ENCODE assay signal across 8 cellular contexts in genomic region chr14:20609215-20610001, GRCh38. TPM values are rescaled to one million over a fixed set of nuclear protein-coding genes. Genes with fewer than 3 reads are reported as not detected.
A peak's percentile ranks its signal among the peaks of the same experiment; 100 is the strongest.
DNase-seq lines count a peak whose midpoint lies in the region; ATAC-seq and TF ChIP-seq lines count a peak whose summit lies in the region.

No MANE protein-coding gene starts in this region.

- no peaks in the 10 kb centered on the region for H3K36me3 ChIP-seq in ectodermal cell (ENCODE audit: control insufficient read depth, insufficient read depth, low read length)

- WGBS in ectodermal cell, 2 experiments: 1% methylated on average over 40 to 44 of the region's 44 CpGs
- WGBS in lower leg skin, 2 donors: 1% methylated on average over 44 of the region's 44 CpGs

- TF ChIP-seq POLR2A in lower leg skin (IDR thresholded peaks at IDR 0.05): no peak

- peak; percentile 74 for DNase-seq in DMS79 (lab: John Stamatoyannopoulos, UW)
- peak; percentile 39 for DNase-seq in NCI-H510A (lab: John Stamatoyannopoulos, UW)
- DNase-seq in activated CD4-positive, alpha-beta T cell treated with anti-CD3 and anti-CD28 coated beads for 4 hours: peak; percentile 56 to 61
- DNase-seq in lower leg skin (ENCODE audit: low spot score in 2 of 2): peak; percentile 83 to 91
- peak; percentile 73 for DNase-seq in stimulated activated CD4-positive, alpha-beta T cell treated with anti-CD3 and anti-CD28 coated beads, Interleukin-4, amount 100 ng/mL, for 24 hours

- H3K9me3 ChIP-seq in ectodermal cell (ENCODE audit: control insufficient read depth, low read length): no peaks in the 10 kb centered on the region

- no peaks in the 10 kb centered on the region for H3K27me3 ChIP-seq in ectodermal cell (ENCODE audit: control insufficient read depth, insufficient read depth, low read length, poor library complexity, severe bottlenecking)

- no peak overlapping the region for H3K27ac ChIP-seq in ectodermal cell (ENCODE audit: insufficient read depth, low read depth, low read length, poor library complexity, severe bottlenecking)

- peak overlapping the region; percentile 86 for H3K4me3 ChIP-seq in ectodermal cell (ENCODE audit: insufficient read depth, low read depth, low read length)
- H3K4me3 ChIP-seq in lower leg skin (ENCODE audit: low read depth, poor library complexity, severe bottlenecking): peak overlapping the region; percentile 70

- ATAC-seq in HG03439 (IDR thresholded peaks at IDR 0.05; ENCODE audit: unreplicated experiment) (peak; percentile 28), GM18520 (IDR thresholded peaks at IDR 0.05; ENCODE audit: unreplicated experiment) (no peak)

- intact Hi-C loops in lower leg skin (cut with DNase I; ENCODE audit: low total_unique reads): loop anchor here (5.0 kb wide), 2 partner anchors 78 to 277 kb away; partner anchors contain the start of genes ANG and CCNB1IP1

- no peaks in the 10 kb centered on the region for H3K4me1 ChIP-seq in ectodermal cell (ENCODE audit: control insufficient read depth, insufficient read depth, low read length)

- peak in 2 of 3 donors; percentile 15 to 81 for TF ChIP-seq CTCF in lower leg skin (IDR thresholded peaks at IDR 0.05)

RNA-seq across cellular contexts. Expression of gene RNASE12, which starts 18.2 kb away (rescaled TPM):
- polyA plus RNA-seq in ectodermal cell (2013, experiment 1 of 4): not detected
- not detected for polyA plus RNA-seq in ectodermal cell (2013, experiment 2 of 4)
- not detected for polyA plus RNA-seq in ectodermal cell (2013, experiment 3 of 4)
- polyA plus RNA-seq in ectodermal cell (2013, experiment 4 of 4): not detected
- total RNA-seq in lower leg skin: not detected

RNA-seq across cellular contexts. Expression of gene RNASE11, which starts 21.6 kb away (rescaled TPM):
- polyA plus RNA-seq in ectodermal cell (2013, experiment 1 of 4): not detected
- polyA plus RNA-seq in ectodermal cell (2013, experiment 2 of 4): not detected
- not detected for polyA plus RNA-seq in ectodermal cell (2013, experiment 3 of 4)
- not detected for polyA plus RNA-seq in ectodermal cell (2013, experiment 4 of 4)
- not detected for total RNA-seq in lower leg skin

RNA-seq across cellular contexts. Expression of gene OR6S1, which starts 32.1 kb away (rescaled TPM):
- polyA plus RNA-seq in ectodermal cell (2013, experiment 1 of 4): not detected
- polyA plus RNA-seq in ectodermal cell (2013, experiment 2 of 4): not detected
- polyA plus RNA-seq in ectodermal cell (2013, experiment 3 of 4): not detected
- polyA plus RNA-seq in ectodermal cell (2013, experiment 4 of 4): not detected
- not detected for total RNA-seq in lower leg skin

RNA-seq across cellular contexts. Expression of gene RNASE9, which starts 48.6 kb away (rescaled TPM):
- polyA plus RNA-seq in ectodermal cell (2013, experiment 1 of 4): not detected
- not detected for polyA plus RNA-seq in ectodermal cell (2013, experiment 2 of 4)
- polyA plus RNA-seq in ectodermal cell (2013, experiment 3 of 4): not detected
- polyA plus RNA-seq in ectodermal cell (2013, experiment 4 of 4): not detected
- not detected for total RNA-seq in lower leg skin
